In the genomic region with DNA sequence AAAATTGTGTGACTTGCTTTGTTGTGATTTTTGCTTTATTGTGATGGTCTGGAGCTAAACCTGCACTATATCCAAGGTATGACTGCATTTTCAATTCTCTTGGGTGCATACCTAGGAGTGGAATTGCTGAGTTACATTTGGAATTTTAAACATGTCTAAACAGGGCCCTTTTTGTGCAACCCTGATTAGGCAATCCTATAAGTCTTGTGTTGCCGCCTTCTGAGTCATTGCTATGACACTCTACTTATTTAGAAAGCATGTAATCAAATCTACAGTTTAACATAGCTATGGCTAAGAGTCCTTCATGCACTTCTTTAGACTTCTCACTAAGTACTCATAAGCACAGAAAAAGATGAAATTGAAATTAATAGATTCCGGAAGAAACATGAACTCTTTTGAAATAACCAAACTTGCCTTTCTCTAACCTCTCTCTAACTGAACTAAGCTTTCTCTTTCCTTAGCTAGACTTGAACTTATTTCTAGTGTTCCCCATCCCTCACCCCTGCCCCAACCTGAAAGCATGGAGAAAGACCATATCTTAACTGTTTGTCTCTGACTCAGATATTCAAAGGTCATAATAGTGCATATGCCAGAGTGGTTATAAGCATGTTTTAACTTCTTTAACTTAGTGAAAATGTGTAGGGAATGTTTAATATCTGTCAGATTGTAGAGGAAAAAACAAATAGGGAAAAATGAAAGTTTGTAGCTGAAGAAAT, we compare ENCODE assay signal across 15 cellular contexts.
DNase-seq lines count a peak whose midpoint lies in the region; TF ChIP-seq lines count a peak whose summit lies in the region.
"Had no signal": no experiment of that assay in that cellular context is flagged by ENCODE, and none has a peak within 500 bp of the region (broad histone marks: within the 10 kb centered on the region; RNA-seq: fewer than 3 reads in every experiment).

No MANE protein-coding gene starts in this region.

- TF ChIP-seq EP300 in ovary (IDR thresholded peaks at IDR 0.05): no peak

- no peaks in the 10 kb centered on the region for H4K20me1 ChIP-seq in hepatocyte (ENCODE audit: insufficient read depth, poor library complexity, severe bottlenecking)

- WGBS in hepatocyte (ENCODE audit: low lambda C conversion rate, missing lambda C conversion rate): 85% methylated on average over 2 of the region's 2 CpGs
- WGBS in ovary, 3 donors: 84 to 94% (median 87%) methylated on average over 2 of the region's 2 CpGs

- H3K4me1 Mint-ChIP-seq in activated T-helper 2 cell treated with anti-CD3 and anti-CD28 coated beads, Interferon-gamma antibody, Interleukin-2, Interleukin-4, amounts not matched to agents 10 μg/mL and 5 μg/mL and 100 μg/mL, durations not matched to agents 14 hours and 24 hours and 36 hours (ENCODE audit: low read depth): no peaks in the 10 kb centered on the region
- H3K4me1 Mint-ChIP-seq: activated naive CD8-positive, alpha-beta T cell treated with anti-CD3 and anti-CD28 coated beads, Interleukin-2, amount 10 ng/mL, durations not matched to agents 7 days and 5 days; naive thymus-derived CD4-positive, alpha-beta T cell had no signal

- no peak for TF ChIP-seq POLR2A in ovary (IDR thresholded peaks at IDR 0.05)
- no peak for TF ChIP-seq POLR2A in vagina (IDR thresholded peaks at IDR 0.05)

- H3K4me2 ChIP-seq in hepatocyte: no peak overlapping the region

- H3K9me2 ChIP-seq in hepatocyte (replicated peaks; ENCODE audit: insufficient read depth): no peaks in the 10 kb centered on the region

- no peak for TF ChIP-seq CTCF in hepatocyte (IDR thresholded peaks at IDR 0.05; ENCODE audit: poor library complexity)
- no peak for TF ChIP-seq CTCF in ovary (IDR thresholded peaks at IDR 0.05)
- no peak for TF ChIP-seq CTCF in GM13976 (IDR thresholded peaks at IDR 0.05; ENCODE audit: borderline replicate concordance, control extremely low read depth, extremely low read depth, insufficient read depth, missing control alignments)
- no peak for TF ChIP-seq CTCF in vagina (IDR thresholded peaks at IDR 0.05)

- H3K4me3 Mint-ChIP-seq in activated T-helper 2 cell treated with anti-CD3 and anti-CD28 coated beads, Interferon-gamma antibody, Interleukin-2, Interleukin-4, amounts not matched to agents 10 μg/mL and 5 μg/mL and 100 μg/mL, durations not matched to agents 14 hours and 24 hours and 36 hours (ENCODE audit: low read depth): no peak overlapping the region
- H3K4me3 Mint-ChIP-seq: activated naive CD8-positive, alpha-beta T cell treated with anti-CD3 and anti-CD28 coated beads, Interleukin-2, amount 10 ng/mL, durations not matched to agents 7 days and 5 days; naive thymus-derived CD4-positive, alpha-beta T cell had no signal

- DNase-seq in ACHN (peak; percentile 3), HPDE6-E6E7 (ENCODE audit: extremely low spot score) (peak; percentile 71), amniotic epithelial cell (ENCODE audit: low read depth) (peak; percentile 89), hepatocyte (ENCODE audit: low spot score) (peak; percentile 8), ovary (no peak), GM13976 (ENCODE audit: low spot score) (no peak), vagina (ENCODE audit: extremely low spot score in 2 of 2) (no peak)
- no peak for DNase-seq in activated T-helper 2 cell treated with anti-CD3 and anti-CD28 coated beads, Interferon-gamma antibody, Interleukin-2, Interleukin-4, amounts not matched to agents 10 μg/mL and 5 μg/mL and 100 μg/mL, durations not matched to agents 14 hours and 24 hours and 36 hours (ENCODE audit: low spot score)
- DNase-seq: activated naive CD8-positive, alpha-beta T cell treated with anti-CD3 and anti-CD28 coated beads, Interleukin-2, amount 10 ng/mL, durations not matched to agents 7 days and 5 days; CD4-positive, CD25-positive, alpha-beta regulatory T cell; naive thymus-derived CD4-positive, alpha-beta T cell; NCI-H2029 treated with DMSO at 0.1 percent for 48 hours; small intestine; T-helper 9 cell; upper lobe of left lung had no signal

- in situ Hi-C loops in ACHN (cut with HindIII; ENCODE audit: low pct_ligation_motif_present, low pct_unique_long_range_greater_than_20kb, low sequenced_read_pairs): no loop called here
- in situ Hi-C loops in GM13976 (cut with MboI; ENCODE audit: low sequenced_read_pairs, unreplicated experiment): no loop called here

- H3K36me3 Mint-ChIP-seq in activated T-helper 2 cell treated with anti-CD3 and anti-CD28 coated beads, Interferon-gamma antibody, Interleukin-2, Interleukin-4, amounts not matched to agents 10 μg/mL and 5 μg/mL and 100 μg/mL, durations not matched to agents 14 hours and 24 hours and 36 hours (ENCODE audit: low read depth): no peaks in the 10 kb centered on the region
- H3K36me3 Mint-ChIP-seq: activated naive CD8-positive, alpha-beta T cell treated with anti-CD3 and anti-CD28 coated beads, Interleukin-2, amount 10 ng/mL, durations not matched to agents 7 days and 5 days; CD4-positive, CD25-positive, alpha-beta regulatory T cell had no signal

- no peak overlapping the region for H3K4me3 ChIP-seq in hepatocyte
- H3K4me3 ChIP-seq in ovary: no peak overlapping the region
- no peak overlapping the region for H3K4me3 ChIP-seq in vagina
- H3K4me3 ChIP-seq: upper lobe of left lung had no signal

- H3K79me2 ChIP-seq in hepatocyte: no peaks in the 10 kb centered on the region

- no peaks in the 10 kb centered on the region for H3K9me3 ChIP-seq in hepatocyte (ENCODE audit: low read depth)
- no peaks in the 10 kb centered on the region for H3K9me3 ChIP-seq in ovary
- no peaks in the 10 kb centered on the region for H3K9me3 ChIP-seq in vagina

- no peaks in the 10 kb centered on the region for H3K27me3 ChIP-seq in hepatocyte
- H3K27me3 ChIP-seq in ovary: no peaks in the 10 kb centered on the region
- no peaks in the 10 kb centered on the region for H3K27me3 ChIP-seq in vagina
- H3K27me3 ChIP-seq: upper lobe of left lung had no signal

- no peaks in the 10 kb centered on the region for H3K4me1 ChIP-seq in hepatocyte (ENCODE audit: insufficient read depth)
- no peaks in the 10 kb centered on the region for H3K4me1 ChIP-seq in ovary (ENCODE audit: insufficient read depth)
- H3K4me1 ChIP-seq in vagina: no peaks in the 10 kb centered on the region
- H3K4me1 ChIP-seq: upper lobe of left lung had no signal

- H3K36me3 ChIP-seq in hepatocyte (replicated peaks; ENCODE audit: insufficient read depth, low read depth): no peaks in the 10 kb centered on the region
- no peaks in the 10 kb centered on the region for H3K36me3 ChIP-seq in ovary
- no peaks in the 10 kb centered on the region for H3K36me3 ChIP-seq in vagina
- H3K36me3 ChIP-seq: upper lobe of left lung had no signal

- H3K27me3 Mint-ChIP-seq in activated T-helper 2 cell treated with anti-CD3 and anti-CD28 coated beads, Interferon-gamma antibody, Interleukin-2, Interleukin-4, amounts not matched to agents 10 μg/mL and 5 μg/mL and 100 μg/mL, durations not matched to agents 14 hours and 24 hours and 36 hours (ENCODE audit: low read depth): peaks cover 2% of the 10 kb centered on the region

- intact Hi-C loops in ovary (cut with DNase I): no loop called here
- intact Hi-C loops in vagina (cut with DNase I): no loop called here
- intact Hi-C loops in activated T-helper 2 cell treated with anti-CD3 and anti-CD28 coated beads, Interferon-gamma antibody, Interleukin-2, Interleukin-4, amounts not matched to agents 10 μg/mL and 5 μg/mL and 100 μg/mL, durations not matched to agents 14 hours and 24 hours and 36 hours (cut with micrococcal nuclease): no loop called here

- H3K27ac ChIP-seq in hepatocyte: no peak overlapping the region
- no peak overlapping the region for H3K27ac ChIP-seq in ovary
- H3K27ac ChIP-seq in vagina: no peak overlapping the region
- H3K27ac ChIP-seq: upper lobe of left lung had no signal

- no peaks in the 10 kb centered on the region for H3K9me3 Mint-ChIP-seq in activated T-helper 2 cell treated with anti-CD3 and anti-CD28 coated beads, Interferon-gamma antibody, Interleukin-2, Interleukin-4, amounts not matched to agents 10 μg/mL and 5 μg/mL and 100 μg/mL, durations not matched to agents 14 hours and 24 hours and 36 hours
- H3K9me3 Mint-ChIP-seq: activated naive CD8-positive, alpha-beta T cell treated with anti-CD3 and anti-CD28 coated beads, Interleukin-2, amount 10 ng/mL, durations not matched to agents 7 days and 5 days had no signal

- no peak overlapping the region for H3K27ac Mint-ChIP-seq in activated T-helper 2 cell treated with anti-CD3 and anti-CD28 coated beads, Interferon-gamma antibody, Interleukin-2, Interleukin-4, amounts not matched to agents 10 μg/mL and 5 μg/mL and 100 μg/mL, durations not matched to agents 14 hours and 24 hours and 36 hours
- H3K27ac Mint-ChIP-seq: activated naive CD8-positive, alpha-beta T cell treated with anti-CD3 and anti-CD28 coated beads, Interleukin-2, amount 10 ng/mL, durations not matched to agents 7 days and 5 days; CD4-positive, CD25-positive, alpha-beta regulatory T cell; naive thymus-derived CD4-positive, alpha-beta T cell had no signal

- H2AFZ ChIP-seq in hepatocyte: no peak overlapping the region

Comparison
In these comparisons a context has a peak if more than half of its experiments do, and no peak if none do; other contexts are left out.
1. DNase-seq: peak in ACHN (single experiment), HPDE6-E6E7 (single experiment), amniotic epithelial cell (single experiment) and hepatocyte (single experiment); none in ovary (0 of 5), GM13976 (single experiment), vagina (0 of 2) and activated T-helper 2 cell treated with anti-CD3 and anti-CD28 coated beads, Interferon-gamma antibody, Interleukin-2, Interleukin-4, amounts not matched to agents 10 μg/mL and 5 μg/mL and 100 μg/mL, durations not matched to agents 14 hours and 24 hours and 36 hours (single experiment).